ENCODE assay signal across 21 cellular contexts in genomic region chr2:37458133-37458532, GRCh38.
DNase-seq lines count a peak whose midpoint lies in the region; ATAC-seq and TF ChIP-seq lines count a peak whose summit lies in the region.
"Had no signal": no experiment of that assay in that cellular context is flagged by ENCODE, and none has a peak within 500 bp of the region (broad histone marks: within the 10 kb centered on the region; RNA-seq: fewer than 3 reads in every experiment).

No MANE protein-coding gene starts in this region.

- no peak overlapping the region for H3K27ac ChIP-seq in neural cell (ENCODE audit: low read length)
- H3K27ac ChIP-seq: 22Rv1, KMS-11 had no signal

- H3K4me3 ChIP-seq in adipocyte (ENCODE audit: low read length) (no peak overlapping the region), neural cell (ENCODE audit: low read length) (no peak overlapping the region)

- TF ChIP-seq RAD21 in neural cell (conservative IDR thresholded peaks at IDR 0.05), result no peak

- POLR2A ChIA-PET in WTC11 (lab: Charles Lee), result no interaction called here

- peaks cover 59% of the 10 kb centered on the region for H3K4me1 ChIP-seq in adipocyte (ENCODE audit: control insufficient read depth, insufficient read depth, low read length)

- TF ChIP-seq CTCF in natural killer cell (IDR thresholded peaks at IDR 0.05), result no peak
- no peak for TF ChIP-seq CTCF in neural cell (IDR thresholded peaks at IDR 0.05; ENCODE audit: poor library complexity, severe bottlenecking)
- no peak for TF ChIP-seq CTCF in WTC11 (IDR thresholded peaks at IDR 0.05)

- H4K20me1 ChIP-seq in neural cell (ENCODE audit: insufficient read depth), result no peaks in the 10 kb centered on the region

- no peaks in the 10 kb centered on the region for H3F3A ChIP-seq in neural cell (ENCODE audit: insufficient read depth, low read length, poor library complexity, severe bottlenecking)

- no peaks in the 10 kb centered on the region for H3K79me2 ChIP-seq in neural cell (replicated peaks; ENCODE audit: insufficient read depth, low read length)

- H2AFZ ChIP-seq in neural cell (ENCODE audit: low read depth, low read length), result no peak overlapping the region

- no peaks in the 10 kb centered on the region for H3K27me3 ChIP-seq in adipocyte (replicated peaks; ENCODE audit: control insufficient read depth, insufficient read depth, low read length)
- no peaks in the 10 kb centered on the region for H3K27me3 ChIP-seq in neural cell (ENCODE audit: insufficient read depth, low read depth, low read length)

- H3K9me3 ChIP-seq in adipocyte (ENCODE audit: control insufficient read depth, low read length) (no peaks in the 10 kb centered on the region), neural cell (ENCODE audit: low read length) (no peaks in the 10 kb centered on the region)

- H3K9me2 ChIP-seq in neural cell (ENCODE audit: insufficient read depth, low read length), result no peaks in the 10 kb centered on the region

- ATAC-seq in natural killer cell (no peak), WTC11 (no peak)
- ATAC-seq in natural killer cell treated with Interleukin-12 subunit alpha and Interleukin-12 subunit beta and Interleukin-15 and Interleukin-18, amount 100 ng/mL, for 72 hours, result no peak
- ATAC-seq: Right ventricle myocardium inferior had no signal

- H3K9ac ChIP-seq in adipocyte (ENCODE audit: low read length) (peak overlapping the region; percentile 75), neural cell (ENCODE audit: low read length) (no peak overlapping the region)
- H3K9ac ChIP-seq: KMS-11 had no signal

- TF ChIP-seq EP300 in neural cell (conservative IDR thresholded peaks at IDR 0.05; ENCODE audit: poor library complexity, severe bottlenecking), result peak; percentile 78

- peaks cover 62 to 68% of the 10 kb centered on the region in 2 donors for H3K4me1 Mint-ChIP-seq in natural killer cell
- peaks cover 43 to 47% of the 10 kb centered on the region in 2 donors for H3K4me1 Mint-ChIP-seq in natural killer cell treated with Interleukin-12 subunit alpha and Interleukin-12 subunit beta and Interleukin-15 and Interleukin-18, amount 100 ng/mL, for 72 hours (ENCODE audit: low read depth in 2 of 2)
- peaks cover 41% of the 10 kb centered on the region for H3K4me1 Mint-ChIP-seq in activated naive CD8-positive, alpha-beta T cell treated with anti-CD3 and anti-CD28 coated beads for 36 hours
- H3K4me1 Mint-ChIP-seq in WTC11, result peaks cover 4% of the 10 kb centered on the region

- H3K4me3 Mint-ChIP-seq in natural killer cell, result no peak overlapping the region
- H3K4me3 Mint-ChIP-seq in natural killer cell treated with Interleukin-12 subunit alpha and Interleukin-12 subunit beta and Interleukin-15 and Interleukin-18, amount 100 ng/mL, for 72 hours, result no peak overlapping the region
- H3K4me3 Mint-ChIP-seq in activated naive CD8-positive, alpha-beta T cell treated with anti-CD3 and anti-CD28 coated beads for 36 hours, result no peak overlapping the region
- H3K4me3 Mint-ChIP-seq in WTC11, result no peak overlapping the region

- peaks cover under 1 to 3% of the 10 kb centered on the region in 2 donors for H3K9me3 Mint-ChIP-seq in natural killer cell
- peaks cover under 1% of the 10 kb centered on the region for H3K9me3 Mint-ChIP-seq in natural killer cell treated with Interleukin-12 subunit alpha and Interleukin-12 subunit beta and Interleukin-15 and Interleukin-18, amount 100 ng/mL, for 72 hours
- H3K9me3 Mint-ChIP-seq in activated naive CD8-positive, alpha-beta T cell treated with anti-CD3 and anti-CD28 coated beads for 36 hours, result no peaks in the 10 kb centered on the region
- no peaks in the 10 kb centered on the region for H3K9me3 Mint-ChIP-seq in WTC11
- H3K9me3 Mint-ChIP-seq: CD8-positive, alpha-beta memory T cell had no signal

- H3K4me2 ChIP-seq in neural cell (ENCODE audit: low read length), result no peak overlapping the region
- H3K4me2 ChIP-seq: KMS-11 had no signal

- intact Hi-C loops in natural killer cell (cut with micrococcal nuclease), result no loop called here

- no peak for DNase-seq in natural killer cell
- no peak for DNase-seq in natural killer cell treated with Interleukin-12 subunit alpha and Interleukin-12 subunit beta and Interleukin-15 and Interleukin-18, amount 100 ng/mL, for 72 hours (ENCODE audit: low spot score)
- DNase-seq in adipocyte (ENCODE audit: low read depth), result no peak
- no peak for DNase-seq in COLO668 (lab: John Stamatoyannopoulos, UW; ENCODE audit: unreplicated experiment)
- no peak for DNase-seq in stimulated activated CD4-positive, alpha-beta T cell treated with anti-CD3 and anti-CD28 coated beads, Interleukin-15, amount 100 ng/mL, for 24 hours
- DNase-seq in activated naive CD8-positive, alpha-beta T cell treated with anti-CD3 and anti-CD28 coated beads for 36 hours, result no peak
- DNase-seq in WTC11 (ENCODE audit: low spot score), result no peak
- DNase-seq: AML-193; C1 segment of cervical spinal cord; CD8-positive, alpha-beta memory T cell; GDM1; NCI-H1105; NCI-H146; NCI-H2029 treated with DMSO at 0.1 percent for 48 hours; NCI-H2171; NCI-H345; NCI-H524 treated with DMSO at 0.1 percent for 48 hours had no signal

- H3K27me3 Mint-ChIP-seq in natural killer cell (ENCODE audit: low read depth in 2 of 2) (no peaks in the 10 kb centered on the region), WTC11 (ENCODE audit: low read depth) (no peaks in the 10 kb centered on the region)
- no peaks in the 10 kb centered on the region for H3K27me3 Mint-ChIP-seq in natural killer cell treated with Interleukin-12 subunit alpha and Interleukin-12 subunit beta and Interleukin-15 and Interleukin-18, amount 100 ng/mL, for 72 hours
- H3K27me3 Mint-ChIP-seq in activated naive CD8-positive, alpha-beta T cell treated with anti-CD3 and anti-CD28 coated beads for 36 hours, result no peaks in the 10 kb centered on the region
- H3K27me3 Mint-ChIP-seq: CD8-positive, alpha-beta memory T cell had no signal

- CTCF ChIA-PET in WTC11 (lab: Charles Lee), result no interaction called here

- H3K36me3 ChIP-seq in adipocyte (ENCODE audit: control insufficient read depth, insufficient read depth, low read length, severe bottlenecking) (no peaks in the 10 kb centered on the region), neural cell (ENCODE audit: insufficient read depth, low read length) (no peaks in the 10 kb centered on the region)

- H3K36me3 Mint-ChIP-seq in natural killer cell, result peaks cover 10% of the 10 kb centered on the region
- no peaks in the 10 kb centered on the region for H3K36me3 Mint-ChIP-seq in natural killer cell treated with Interleukin-12 subunit alpha and Interleukin-12 subunit beta and Interleukin-15 and Interleukin-18, amount 100 ng/mL, for 72 hours
- H3K36me3 Mint-ChIP-seq in activated naive CD8-positive, alpha-beta T cell treated with anti-CD3 and anti-CD28 coated beads for 36 hours, result no peaks in the 10 kb centered on the region
- no peaks in the 10 kb centered on the region for H3K36me3 Mint-ChIP-seq in WTC11

- H3K27ac Mint-ChIP-seq in natural killer cell, result peak overlapping the region; percentile 61 to 90
- peak overlapping the region in 1 of 2 donors; percentile 47 for H3K27ac Mint-ChIP-seq in natural killer cell treated with Interleukin-12 subunit alpha and Interleukin-12 subunit beta and Interleukin-15 and Interleukin-18, amount 100 ng/mL, for 72 hours
- no peak overlapping the region for H3K27ac Mint-ChIP-seq in activated naive CD8-positive, alpha-beta T cell treated with anti-CD3 and anti-CD28 coated beads for 36 hours
- no peak overlapping the region for H3K27ac Mint-ChIP-seq in WTC11

TF ChIP-seq in neural cell, 6 proteins besides CTCF, POLR2A, EP300 and RAD21:
- TF ChIP-seq POLR2AphosphoS5 (IDR thresholded peaks at IDR 0.05) (peak; percentile 71), MXI1 (conservative IDR thresholded peaks at IDR 0.05; ENCODE audit: poor library complexity, severe bottlenecking) (no peak), EZH2 (IDR thresholded peaks at IDR 0.05; ENCODE audit: borderline replicate concordance, insufficient read depth, low read length, poor library complexity, severe bottlenecking) (no peak), TAF1 (IDR thresholded peaks at IDR 0.05; ENCODE audit: low read depth) (no peak)

TF ChIP-seq in WTC11, 78 proteins besides CTCF, POLR2A, EP300 and RAD21 (continues in another document):
- TF ChIP-seq RORB (CRISPR knock-in tag; IDR thresholded peaks at IDR 0.05), result no peak
- TF ChIP-seq, protein P1, sequence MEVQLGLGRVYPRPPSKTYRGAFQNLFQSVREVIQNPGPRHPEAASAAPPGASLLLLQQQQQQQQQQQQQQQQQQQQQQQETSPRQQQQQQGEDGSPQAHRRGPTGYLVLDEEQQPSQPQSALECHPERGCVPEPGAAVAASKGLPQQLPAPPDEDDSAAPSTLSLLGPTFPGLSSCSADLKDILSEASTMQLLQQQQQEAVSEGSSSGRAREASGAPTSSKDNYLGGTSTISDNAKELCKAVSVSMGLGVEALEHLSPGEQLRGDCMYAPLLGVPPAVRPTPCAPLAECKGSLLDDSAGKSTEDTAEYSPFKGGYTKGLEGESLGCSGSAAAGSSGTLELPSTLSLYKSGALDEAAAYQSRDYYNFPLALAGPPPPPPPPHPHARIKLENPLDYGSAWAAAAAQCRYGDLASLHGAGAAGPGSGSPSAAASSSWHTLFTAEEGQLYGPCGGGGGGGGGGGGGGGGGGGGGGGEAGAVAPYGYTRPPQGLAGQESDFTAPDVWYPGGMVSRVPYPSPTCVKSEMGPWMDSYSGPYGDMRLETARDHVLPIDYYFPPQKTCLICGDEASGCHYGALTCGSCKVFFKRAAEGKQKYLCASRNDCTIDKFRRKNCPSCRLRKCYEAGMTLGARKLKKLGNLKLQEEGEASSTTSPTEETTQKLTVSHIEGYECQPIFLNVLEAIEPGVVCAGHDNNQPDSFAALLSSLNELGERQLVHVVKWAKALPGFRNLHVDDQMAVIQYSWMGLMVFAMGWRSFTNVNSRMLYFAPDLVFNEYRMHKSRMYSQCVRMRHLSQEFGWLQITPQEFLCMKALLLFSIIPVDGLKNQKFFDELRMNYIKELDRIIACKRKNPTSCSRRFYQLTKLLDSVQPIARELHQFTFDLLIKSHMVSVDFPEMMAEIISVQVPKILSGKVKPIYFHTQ (CRISPR knock-in tag; IDR thresholded peaks at IDR 0.05), result no peak
- no peak for TF ChIP-seq SP1 (CRISPR knock-in tag; conservative IDR thresholded peaks at IDR 0.05)
- no peak for TF ChIP-seq FOXJ3 (CRISPR knock-in tag; IDR thresholded peaks at IDR 0.05; ENCODE audit: borderline replicate concordance)
- no peak for TF ChIP-seq RELA (CRISPR knock-in tag; IDR thresholded peaks at IDR 0.05; ENCODE audit: borderline replicate concordance)

Comparison
In these comparisons a context has a peak if more than half of its experiments do, and no peak if none do; other contexts are left out.
1. H3K27ac Mint-ChIP-seq: peak in natural killer cell (2 of 2); none in activated naive CD8-positive, alpha-beta T cell treated with anti-CD3 and anti-CD28 coated beads for 36 hours (single experiment) and WTC11 (single experiment).